Comparison of ENCODE assay signal across 22 cellular contexts in genomic region chr5:3075309-3075708, GRCh38.
DNase-seq lines count a peak whose midpoint lies in the region; ATAC-seq, FAIRE-seq and TF ChIP-seq lines count a peak whose summit lies in the region.
"Had no signal": no experiment of that assay in that cellular context is flagged by ENCODE, and none has a peak within 500 bp of the region (broad histone marks: within the 10 kb centered on the region; RNA-seq: fewer than 3 reads in every experiment).

No MANE protein-coding gene starts in this region.

- 0% methylated on average over 2 of the region's 2 CpGs for WGBS in K562 (ENCODE audit: insufficient coverage, low coverage, missing lambda C conversion rate)

- no peaks in the 10 kb centered on the region for H3K36me3 ChIP-seq in K562 (ENCODE audit: control insufficient read depth, insufficient read depth, low read length)

- no peaks in the 10 kb centered on the region for H3K79me2 ChIP-seq in K562 (ENCODE audit: control insufficient read depth, insufficient read depth, low read length)

- H2AFZ ChIP-seq in K562 (ENCODE audit: low read depth, low read length): no peak overlapping the region

- intact Hi-C loops in K562 (cut with micrococcal nuclease): no loop called here

- no peak for DNase-seq in GM12864 (ENCODE audit: low read depth)
- DNase-seq in LNCaP clone FGC (ENCODE audit: low read depth): no peak
- peak in 3 of 4 experiments; percentile 6 to 29 (median 21) for DNase-seq in K562 (ENCODE audit: extremely low read depth in 1 of 4, low spot score in 3 of 4)
- peak; percentile 33 for DNase-seq in iPS-NIHi11 (ENCODE audit: low spot score)
- no peak for DNase-seq in activated T-cell treated with anti-CD3 and anti-CD28 coated beads for 4 hours
- no peak for DNase-seq in frontal cortex (ENCODE audit: low spot score in 2 of 2)
- DNase-seq in NCI-H187 (lab: John Stamatoyannopoulos, UW): no peak
- DNase-seq: ACHN; Calu3; CD4-positive, alpha-beta T cell; DMS79; GDM1; NCI-H1417; NCI-H2081; NCI-H226; NCI-H526; NK-92 treated with Interleukin-12 subunit alpha and Interleukin-12 subunit beta, amount 100 ng/mL, for 24 hours; PC-3 had no signal

- H4K20me1 ChIP-seq in K562 (replicated peaks; ENCODE audit: control insufficient read depth, insufficient read depth, low read length): no peaks in the 10 kb centered on the region

- CTCF ChIA-PET in K562 (lab: Yijun Ruan, JAX; ENCODE audit: low intra/inter-chr PET ratio): no interaction called here

- no peak overlapping the region for H3K4me2 ChIP-seq in K562 (ENCODE audit: insufficient read depth, low read length)

- no TSS peak for BruUV-seq in K562 (replicated peaks; lab: Mats Ljungman, UMichigan)

- TF ChIP-seq POLR2A in K562 (conservative IDR thresholded peaks at IDR 0.05): no peak

- no peaks in the 10 kb centered on the region for H3K27me3 ChIP-seq in K562 (ENCODE audit: control insufficient read depth in 2 of 2, insufficient read depth in 2 of 2, low read length in 2 of 2)

- FAIRE-seq in K562 (lab: Jason Lieb, UNC) (no peak), frontal cortex (lab: Jason Lieb, UNC) (no peak)
- FAIRE-seq: HTR-8/SVneo had no signal

- H3K4me1 ChIP-seq in K562 (replicated peaks in 1 of 2; ENCODE audit: control insufficient read depth in 2 of 2, insufficient read depth in 2 of 2, low read length in 2 of 2): no peaks in the 10 kb centered on the region

- no peak overlapping the region for H3K4me3 ChIP-seq in GM12864 (ENCODE audit: low read depth, low read length)
- H3K4me3 ChIP-seq in LNCaP clone FGC (ENCODE audit: low read depth, low read length): no peak overlapping the region
- no peak overlapping the region for H3K4me3 ChIP-seq in K562

- no peak for TF ChIP-seq EP300 in K562 (IDR thresholded peaks at IDR 0.05; ENCODE audit: low read length)

- no peak overlapping the region for H3K27ac ChIP-seq in K562 (ENCODE audit: extremely low read depth, low read depth, low read length)

- TF ChIP-seq RAD21 in K562 (CRISPR knock-in tag; conservative IDR thresholded peaks at IDR 0.05 in 1 of 2, IDR thresholded peaks at IDR 0.05 in 1 of 2): no peak

- H3K9ac ChIP-seq in K562 (ENCODE audit: insufficient read depth in 1 of 2, low read depth in 2 of 2, low read length in 2 of 2): no peak overlapping the region

- in situ Hi-C loops in K562 (cut with MboI): no loop called here

- TF ChIP-seq CTCF in GM12864 (IDR thresholded peaks at IDR 0.05; ENCODE audit: low read depth, low read length, missing control alignments): peak; percentile 3
- peak; percentile 21; the same call in 1 of the 2 replicates for TF ChIP-seq CTCF in LNCaP clone FGC (IDR thresholded peaks at IDR 0.05; ENCODE audit: control insufficient read depth, extremely low read depth, insufficient read depth)
- TF ChIP-seq CTCF in K562 (IDR thresholded peaks at IDR 0.05 in 2 of 3, conservative IDR thresholded peaks at IDR 0.05 in 1 of 3; ENCODE audit: insufficient read depth in 2 of 3, low read depth in 1 of 3, low read length in 3 of 3): peak in 2 of 3 experiments; percentile 22 to 32; a peak in 3 of 6 replicates

- POLR2A ChIA-PET in K562 (lab: Yijun Ruan, JAX): no interaction called here

- H3K9me1 ChIP-seq in K562 (ENCODE audit: control insufficient read depth, insufficient read depth, low read length): no peaks in the 10 kb centered on the region

- no peak for ATAC-seq in K562
- no peak for ATAC-seq in HG02678 (IDR thresholded peaks at IDR 0.05; ENCODE audit: unreplicated experiment)
- ATAC-seq: PC-3, Right ventricle myocardium inferior, SK-N-SH treated with all-trans-retinoic acid at 6 μM for 48 hours had no signal

- H3K9me3 ChIP-seq in K562 (replicated peaks; ENCODE audit: control insufficient read depth, insufficient read depth, low read depth, low read length): peaks cover 7% of the 10 kb centered on the region; the same call in 1 of the 2 replicates

TF ChIP-seq in K562, 482 proteins besides CTCF, POLR2A, EP300 and RAD21:
- 0 out of 3 replicates have a peak, but pooled peaks of 1 of the 2 experiments have one; percentile 32 for TF ChIP-seq CBX3 (IDR thresholded peaks at IDR 0.05; ENCODE audit: borderline replicate concordance in 1 of 2, low read length in 2 of 2)
- TF ChIP-seq DIDO1 (tag; IDR thresholded peaks at IDR 0.05; ENCODE audit: low read depth): no peak
- no peak for TF ChIP-seq ZKSCAN3 (CRISPR knock-in tag; IDR thresholded peaks at IDR 0.05)

Comparison
In these comparisons a context has a peak if more than half of its experiments do, and no peak if none do; other contexts are left out.
1. DNase-seq: peak in K562 (3 of 4) and iPS-NIHi11 (single experiment); none in GM12864 (single experiment), LNCaP clone FGC (single experiment), activated T-cell treated with anti-CD3 and anti-CD28 coated beads for 4 hours (single experiment), frontal cortex (0 of 2) and NCI-H187 (0 of 2).
2. Peak in every context shown above with its lines, with median percentiles within 50 percentile points of each other: CTCF ChIP-seq.